Comparison of ENCODE assay signal across 10 cellular contexts in the genomic region with DNA sequence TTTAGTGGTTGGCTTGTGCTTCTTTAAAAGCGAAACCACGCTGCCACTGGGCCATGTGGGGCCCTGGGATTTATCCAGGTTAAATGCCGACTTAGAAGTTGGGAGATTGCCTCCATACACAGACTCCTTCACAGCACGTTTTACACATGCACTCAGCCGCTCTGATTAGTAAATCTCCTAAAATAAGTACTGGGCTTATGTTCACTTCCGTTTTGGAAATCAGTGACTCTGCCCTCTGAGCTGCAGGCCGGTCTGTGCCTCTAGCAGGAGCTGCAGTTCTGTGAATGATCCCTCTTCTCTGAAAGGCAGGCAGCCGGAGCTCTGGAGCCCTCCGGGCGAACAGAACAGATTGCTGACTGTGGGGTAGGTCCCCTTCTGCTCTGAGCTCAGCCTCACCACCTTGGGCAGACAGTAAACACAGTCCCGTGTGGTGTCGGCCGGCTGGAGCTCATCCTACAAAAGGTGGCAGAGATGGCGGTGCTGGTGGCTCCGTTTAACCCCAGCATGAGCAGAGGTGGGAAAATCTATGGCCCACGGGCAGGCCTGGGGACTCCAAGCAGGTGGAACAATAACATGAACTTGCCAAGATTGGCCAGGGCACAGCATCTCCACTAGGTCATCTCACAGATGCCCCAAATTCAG. TPM values are rescaled to one million over a fixed set of nuclear protein-coding genes. Genes with fewer than 3 reads are reported as not detected.
DNase-seq lines count a peak whose midpoint lies in the region; ATAC-seq, FAIRE-seq and TF ChIP-seq lines count a peak whose summit lies in the region.
"Had no signal": no experiment of that assay in that cellular context is flagged by ENCODE, and none has a peak within 500 bp of the region (broad histone marks: within the 10 kb centered on the region; RNA-seq: fewer than 3 reads in every experiment).

No MANE protein-coding gene starts in this region.

- TF ChIP-seq CTCF in astrocyte (IDR thresholded peaks at IDR 0.05; ENCODE audit: insufficient read depth, low read depth, low read length): no peak
- TF ChIP-seq CTCF in smooth muscle cell (IDR thresholded peaks at IDR 0.05; ENCODE audit: borderline replicate concordance, insufficient read depth, poor library complexity, severe bottlenecking): no peak

- WGBS in GM23248 (ENCODE audit: low coverage in 1 of 2, low lambda C conversion rate in 2 of 2, missing lambda C conversion rate in 2 of 2), 2 experiments: 11 to 14% methylated on average over 16 of the region's 16 CpGs
- 34% methylated on average over 16 of the region's 16 CpGs for WGBS in smooth muscle cell (ENCODE audit: low lambda C conversion rate)

- H2AFZ ChIP-seq in GM23248: peak overlapping the region; percentile 95
- H2AFZ ChIP-seq in astrocyte (ENCODE audit: low read depth, low read length): peak overlapping the region; percentile 69
- peak overlapping the region; percentile 68 for H2AFZ ChIP-seq in smooth muscle cell (ENCODE audit: low read depth)

- H3K9me3 ChIP-seq in GM23248 (ENCODE audit: low read depth) (no peaks in the 10 kb centered on the region), astrocyte (ENCODE audit: insufficient read depth, low read depth, low read length) (no peaks in the 10 kb centered on the region), smooth muscle cell (replicated peaks; ENCODE audit: low read depth) (no peaks in the 10 kb centered on the region)

- peaks cover 22% of the 10 kb centered on the region for H3K27me3 Mint-ChIP-seq in astrocyte (ENCODE audit: low read depth, unreplicated experiment)

- H3K4me1 ChIP-seq in GM23248 (ENCODE audit: insufficient read depth) (peaks cover 12% of the 10 kb centered on the region), astrocyte (ENCODE audit: insufficient read depth, low read length) (peaks cover 10% of the 10 kb centered on the region), smooth muscle cell (ENCODE audit: low read depth) (peaks cover 27% of the 10 kb centered on the region)

- in situ Hi-C loops in GM23248 (cut with MboI): no loop called here

- H3K9me3 Mint-ChIP-seq in astrocyte (ENCODE audit: unreplicated experiment): no peaks in the 10 kb centered on the region

- H3K4me2 ChIP-seq in GM23248 (ENCODE audit: unreplicated experiment): peak overlapping the region; percentile 76
- H3K4me2 ChIP-seq in astrocyte (ENCODE audit: low read length): peak overlapping the region; percentile 38
- peak overlapping the region; percentile 49 for H3K4me2 ChIP-seq in smooth muscle cell

- peaks cover 6% of the 10 kb centered on the region for H3K4me1 Mint-ChIP-seq in astrocyte (ENCODE audit: low read depth, unreplicated experiment)

- peak overlapping the region; percentile 62 for H3K9ac ChIP-seq in GM23248
- peak overlapping the region; percentile 33 for H3K9ac ChIP-seq in astrocyte (ENCODE audit: low read length)
- peak overlapping the region; percentile 6 for H3K9ac ChIP-seq in smooth muscle cell (ENCODE audit: low read depth)

- H3K36me3 ChIP-seq in GM23248 (ENCODE audit: low read depth) (no peaks in the 10 kb centered on the region), astrocyte (ENCODE audit: insufficient read depth, low read length) (no peaks in the 10 kb centered on the region), smooth muscle cell (ENCODE audit: low read depth) (no peaks in the 10 kb centered on the region)

- H3K79me2 ChIP-seq in GM23248 (ENCODE audit: insufficient read depth) (no peaks in the 10 kb centered on the region), astrocyte (ENCODE audit: insufficient read depth, low read length) (no peaks in the 10 kb centered on the region), smooth muscle cell (ENCODE audit: low read depth) (no peaks in the 10 kb centered on the region)

- H3K27me3 ChIP-seq in GM23248 (replicated peaks; ENCODE audit: insufficient read depth): no peaks in the 10 kb centered on the region
- H3K27me3 ChIP-seq in astrocyte (ENCODE audit: insufficient read depth, low read length): no peaks in the 10 kb centered on the region
- H3K27me3 ChIP-seq in smooth muscle cell (ENCODE audit: low read depth): no peaks in the 10 kb centered on the region

- no peaks in the 10 kb centered on the region for H3K9me2 ChIP-seq in GM23248 (ENCODE audit: insufficient read depth)

- H3K36me3 Mint-ChIP-seq in astrocyte (ENCODE audit: low read depth, unreplicated experiment): peaks cover 3% of the 10 kb centered on the region

- H4K20me1 ChIP-seq in GM23248 (ENCODE audit: insufficient read depth): no peaks in the 10 kb centered on the region
- no peaks in the 10 kb centered on the region for H4K20me1 ChIP-seq in astrocyte (ENCODE audit: insufficient read depth, low read length)
- no peaks in the 10 kb centered on the region for H4K20me1 ChIP-seq in smooth muscle cell (ENCODE audit: low read depth)

- no peak for FAIRE-seq in astrocyte (lab: Jason Lieb, UNC)

- H3K4me3 ChIP-seq in GM23248: peak overlapping the region; percentile 34; the same call in 1 of the 2 replicates
- H3K4me3 ChIP-seq in astrocyte (ENCODE audit: insufficient read depth, low read depth, low read length): no peak overlapping the region
- no peak overlapping the region for H3K4me3 ChIP-seq in smooth muscle cell

- H3K4me3 Mint-ChIP-seq in astrocyte (ENCODE audit: unreplicated experiment): no peak overlapping the region

- H3K27ac ChIP-seq in GM23248: peak overlapping the region; percentile 40
- H3K27ac ChIP-seq in astrocyte (ENCODE audit: low read depth, low read length): no peak overlapping the region
- peak overlapping the region; percentile 61 for H3K27ac ChIP-seq in smooth muscle cell (ENCODE audit: low read depth)

- H3F3A ChIP-seq in GM23248 (ENCODE audit: insufficient read depth) (no peaks in the 10 kb centered on the region), smooth muscle cell (ENCODE audit: low read depth) (peaks cover 11% of the 10 kb centered on the region)

- no peak overlapping the region for H3K27ac Mint-ChIP-seq in astrocyte (ENCODE audit: unreplicated experiment)

- DNase-seq in GM23248: peak; percentile 84
- no peak for DNase-seq in astrocyte (ENCODE audit: low read depth)
- DNase-seq in iris pigment epithelial cell (ENCODE audit: low read depth): peak; percentile 81
- DNase-seq in smooth muscle cell (lab: John Stamatoyannopoulos, UW; ENCODE audit: unreplicated experiment): no peak
- no peak for DNase-seq in LoVo (ENCODE audit: low spot score)
- no peak for DNase-seq in stimulated activated CD8-positive, alpha-beta memory T cell treated with anti-CD3 and anti-CD28 coated beads, Interleukin-4, amount 100 ng/mL, for 48 hours
- no peak for DNase-seq in NCI-H2107 (lab: John Stamatoyannopoulos, UW)
- DNase-seq: activated naive CD4-positive, alpha-beta T cell had no signal

- ATAC-seq in HG03432 (IDR thresholded peaks at IDR 0.05; ENCODE audit: unreplicated experiment): no peak

RNA-seq across cellular contexts. Expression of a gene that starts 9.8 kb away (rescaled TPM):
- total RNA-seq in GM23248 (2014; rRNA removed; shearing (Covaris generic)): 0.76 and 1.7 TPM in 2 replicates
- polyA plus RNA-seq in GM23248 (2016; fragmentation: Nextera tagmentation; extraction: Ambion mirVana) (0.34 TPM in 1 of 2 replicates, not detected in the other), smooth muscle cell (0.69 and 2.0 TPM in 2 replicates)
- total RNA-seq in astrocyte (0.34 and 1.4 TPM in 2 replicates), smooth muscle cell (0.18 and 1.4 TPM in 2 replicates)

RNA-seq across cellular contexts. Expression of a gene that starts 27.1 kb away (rescaled TPM):
- total RNA-seq in GM23248 (2014; rRNA removed; shearing (Covaris generic)): 56.8 and 84.4 TPM in 2 replicates
- polyA plus RNA-seq in GM23248 (2016; fragmentation: Nextera tagmentation; extraction: Ambion mirVana): 149 and 159 TPM in 2 replicates
- total RNA-seq in astrocyte: 83.3 and 84.1 TPM in 2 replicates
- 36.2 and 49.5 TPM in 2 replicates for total RNA-seq in smooth muscle cell
- 65.1 and 82.7 TPM in 2 replicates for polyA plus RNA-seq in smooth muscle cell

RNA-seq across cellular contexts. Expression of a gene that starts 34.0 kb away (rescaled TPM):
- total RNA-seq in GM23248 (2014; rRNA removed; shearing (Covaris generic)): not detected in 2 replicates
- polyA plus RNA-seq in GM23248 (2016; fragmentation: Nextera tagmentation; extraction: Ambion mirVana): not detected in 2 replicates
- not detected in 2 replicates for total RNA-seq in astrocyte
- total RNA-seq in smooth muscle cell: not detected in 2 replicates
- not detected in 2 replicates for polyA plus RNA-seq in smooth muscle cell
- polyA plus RNA-seq: thymus had no signal

Comparison
In these comparisons a context has a peak if more than half of its experiments do, and no peak if none do; other contexts are left out.
1. DNase-seq: peak in GM23248 (single experiment) and iris pigment epithelial cell (single experiment); none in astrocyte (single experiment), smooth muscle cell (single experiment), LoVo (single experiment), stimulated activated CD8-positive, alpha-beta memory T cell treated with anti-CD3 and anti-CD28 coated beads, Interleukin-4, amount 100 ng/mL, for 48 hours (single experiment) and NCI-H2107 (single experiment).
2. H3K9ac ChIP-seq: peak in every context shown above with its lines; median percentile 62 in GM23248; 33 in astrocyte; 6 in smooth muscle cell.
3. Peak in every context shown above with its lines, with median percentiles within 50 percentile points of each other: H2AFZ ChIP-seq and H3K4me2 ChIP-seq.